Comparison of ENCODE assay signal across 1 cellular context in the genomic region with DNA sequence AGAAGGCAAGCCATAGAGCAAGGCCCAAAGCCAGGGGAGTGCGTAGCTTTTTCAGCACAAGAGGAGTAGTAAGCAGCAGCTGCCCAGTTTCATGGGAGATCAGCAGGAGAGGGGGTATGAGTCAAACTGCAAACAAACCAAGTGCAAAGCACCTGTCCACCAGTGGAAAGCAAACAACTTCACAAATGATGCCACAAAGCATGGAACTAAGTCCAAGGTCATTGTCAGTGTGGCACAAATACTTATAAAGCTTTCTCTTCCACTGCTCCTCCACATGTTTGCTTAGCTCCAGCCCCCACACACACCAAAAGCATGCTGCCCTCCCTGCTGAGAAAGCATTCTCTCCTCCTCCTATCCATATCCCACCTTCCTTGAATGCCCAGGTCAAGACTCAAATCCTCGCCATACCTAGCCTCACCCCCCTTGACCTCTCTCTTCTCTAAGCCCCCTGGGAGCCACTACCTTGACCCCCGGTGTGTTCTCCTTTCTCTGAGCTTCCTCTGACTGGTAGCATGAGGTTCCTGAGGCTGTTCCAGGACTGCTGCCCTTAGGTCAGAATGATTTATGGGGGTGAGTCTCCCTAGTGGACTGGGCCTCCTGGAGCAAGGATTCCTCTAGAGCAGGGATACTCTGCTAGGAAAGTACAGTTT.
TF ChIP-seq lines count a peak whose summit lies in the region.

No MANE protein-coding gene starts in this region.

TF ChIP-seq in HepG2, 621 proteins besides CTCF, POLR2A, EP300 and RAD21 (continued from another document and continues in another):
- TF ChIP-seq, protein P1, sequence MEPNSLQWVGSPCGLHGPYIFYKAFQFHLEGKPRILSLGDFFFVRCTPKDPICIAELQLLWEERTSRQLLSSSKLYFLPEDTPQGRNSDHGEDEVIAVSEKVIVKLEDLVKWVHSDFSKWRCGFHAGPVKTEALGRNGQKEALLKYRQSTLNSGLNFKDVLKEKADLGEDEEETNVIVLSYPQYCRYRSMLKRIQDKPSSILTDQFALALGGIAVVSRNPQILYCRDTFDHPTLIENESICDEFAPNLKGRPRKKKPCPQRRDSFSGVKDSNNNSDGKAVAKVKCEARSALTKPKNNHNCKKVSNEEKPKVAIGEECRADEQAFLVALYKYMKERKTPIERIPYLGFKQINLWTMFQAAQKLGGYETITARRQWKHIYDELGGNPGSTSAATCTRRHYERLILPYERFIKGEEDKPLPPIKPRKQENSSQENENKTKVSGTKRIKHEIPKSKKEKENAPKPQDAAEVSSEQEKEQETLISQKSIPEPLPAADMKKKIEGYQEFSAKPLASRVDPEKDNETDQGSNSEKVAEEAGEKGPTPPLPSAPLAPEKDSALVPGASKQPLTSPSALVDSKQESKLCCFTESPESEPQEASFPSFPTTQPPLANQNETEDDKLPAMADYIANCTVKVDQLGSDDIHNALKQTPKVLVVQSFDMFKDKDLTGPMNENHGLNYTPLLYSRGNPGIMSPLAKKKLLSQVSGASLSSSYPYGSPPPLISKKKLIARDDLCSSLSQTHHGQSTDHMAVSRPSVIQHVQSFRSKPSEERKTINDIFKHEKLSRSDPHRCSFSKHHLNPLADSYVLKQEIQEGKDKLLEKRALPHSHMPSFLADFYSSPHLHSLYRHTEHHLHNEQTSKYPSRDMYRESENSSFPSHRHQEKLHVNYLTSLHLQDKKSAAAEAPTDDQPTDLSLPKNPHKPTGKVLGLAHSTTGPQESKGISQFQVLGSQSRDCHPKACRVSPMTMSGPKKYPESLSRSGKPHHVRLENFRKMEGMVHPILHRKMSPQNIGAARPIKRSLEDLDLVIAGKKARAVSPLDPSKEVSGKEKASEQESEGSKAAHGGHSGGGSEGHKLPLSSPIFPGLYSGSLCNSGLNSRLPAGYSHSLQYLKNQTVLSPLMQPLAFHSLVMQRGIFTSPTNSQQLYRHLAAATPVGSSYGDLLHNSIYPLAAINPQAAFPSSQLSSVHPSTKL (CRISPR knock-in tag; IDR thresholded peaks at IDR 0.05), result peak; percentile 99
- TF ChIP-seq ZNF598 (CRISPR knock-in tag; IDR thresholded peaks at IDR 0.05; ENCODE audit: borderline replicate concordance) (no peak), MBNL3 (CRISPR knock-in tag; conservative IDR thresholded peaks at IDR 0.05) (no peak), NCOR1 (IDR thresholded peaks at IDR 0.05; ENCODE audit: borderline replicate concordance, low read length) (peak; percentile 94), RBFOX2 (IDR thresholded peaks at IDR 0.05; ENCODE audit: low read depth, low read length) (peak; percentile 55), NFIC (IDR thresholded peaks at IDR 0.05; ENCODE audit: low read length) (peak; percentile 90), PCBP2 (optimal IDR thresholded peaks at IDR 0.05; ENCODE audit: low read depth, low read length, poor library complexity, severe bottlenecking) (no peak), BCL6 (CRISPR knock-in tag; IDR thresholded peaks at IDR 0.05) (peak; percentile 95), KLF11 (CRISPR knock-in tag; IDR thresholded peaks at IDR 0.05) (0 out of 2 replicates have a peak, but pooled peaks have one; percentile 32), ARNT2 (CRISPR knock-in tag; IDR thresholded peaks at IDR 0.05; ENCODE audit: low read depth) (0 out of 2 replicates have a peak, but pooled peaks have one; percentile 60), ZNF567 (CRISPR knock-in tag; IDR thresholded peaks at IDR 0.05; ENCODE audit: borderline replicate concordance) (0 out of 2 replicates have a peak, but pooled peaks have one; percentile 47), ZNF20 (CRISPR knock-in tag; IDR thresholded peaks at IDR 0.05) (no peak), HDAC6 (IDR thresholded peaks at IDR 0.05; ENCODE audit: low read depth, low read length) (no peak), MEIS1 (CRISPR knock-in tag; IDR thresholded peaks at IDR 0.05; ENCODE audit: borderline replicate concordance) (0 out of 2 replicates have a peak, but pooled peaks have one; percentile 63), NFE2 (CRISPR knock-in tag; IDR thresholded peaks at IDR 0.05) (no peak), ZNF124 (CRISPR knock-in tag; IDR thresholded peaks at IDR 0.05) (no peak; the same call in 1 of the 2 replicates), RBM39 (IDR thresholded peaks at IDR 0.05; ENCODE audit: low read depth, low read length, poor library complexity, severe bottlenecking) (no peak), ZSCAN21 (CRISPR knock-in tag; IDR thresholded peaks at IDR 0.05; ENCODE audit: borderline replicate concordance) (peak; percentile 89), KAT7 (CRISPR knock-in tag; IDR thresholded peaks at IDR 0.05; ENCODE audit: borderline replicate concordance) (peak; percentile 73; the same call in 1 of the 2 replicates), MEIS2 (CRISPR knock-in tag; IDR thresholded peaks at IDR 0.05) (peak; percentile 32), BRD4 (CRISPR knock-in tag; IDR thresholded peaks at IDR 0.05) (peak; percentile 37; the same call in 1 of the 2 replicates), PRPF4 (IDR thresholded peaks at IDR 0.05; ENCODE audit: low read depth, low read length, poor library complexity, severe bottlenecking) (no peak), HDAC2 (CRISPR knock-in tag; IDR thresholded peaks at IDR 0.05) (peak; percentile 96), PHF20 (CRISPR knock-in tag; IDR thresholded peaks at IDR 0.05) (no peak), ZNF776 (CRISPR knock-in tag; IDR thresholded peaks at IDR 0.05) (no peak), ZNF260 (CRISPR knock-in tag; IDR thresholded peaks at IDR 0.05; ENCODE audit: borderline replicate concordance, low read depth) (no peak), NR2F6 (IDR thresholded peaks at IDR 0.05) (peak; percentile 82), NR2F6 (CRISPR knock-in tag; IDR thresholded peaks at IDR 0.05) (peak; percentile 92)
- TF ChIP-seq, protein P2, sequence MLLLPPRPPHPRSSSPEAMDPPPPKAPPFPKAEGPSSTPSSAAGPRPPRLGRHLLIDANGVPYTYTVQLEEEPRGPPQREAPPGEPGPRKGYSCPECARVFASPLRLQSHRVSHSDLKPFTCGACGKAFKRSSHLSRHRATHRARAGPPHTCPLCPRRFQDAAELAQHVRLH (CRISPR knock-in tag; IDR thresholded peaks at IDR 0.05; ENCODE audit: borderline replicate concordance, low read depth), result peak; percentile 79
- TF ChIP-seq, protein P3, sequence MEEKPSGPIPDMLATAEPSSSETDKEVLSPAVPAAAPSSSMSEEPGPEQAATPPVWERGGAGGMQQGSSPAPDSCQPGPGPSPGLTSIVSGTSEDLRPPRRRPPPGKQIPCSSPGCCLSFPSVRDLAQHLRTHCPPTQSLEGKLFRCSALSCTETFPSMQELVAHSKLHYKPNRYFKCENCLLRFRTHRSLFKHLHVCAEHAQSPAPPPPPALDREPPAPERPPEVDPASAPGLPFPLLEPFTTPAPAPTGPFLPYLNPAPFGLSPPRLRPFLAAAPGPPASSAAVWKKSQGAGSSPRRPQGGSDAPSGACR (CRISPR knock-in tag; IDR thresholded peaks at IDR 0.05), result no peak
- TF ChIP-seq, protein P4, sequence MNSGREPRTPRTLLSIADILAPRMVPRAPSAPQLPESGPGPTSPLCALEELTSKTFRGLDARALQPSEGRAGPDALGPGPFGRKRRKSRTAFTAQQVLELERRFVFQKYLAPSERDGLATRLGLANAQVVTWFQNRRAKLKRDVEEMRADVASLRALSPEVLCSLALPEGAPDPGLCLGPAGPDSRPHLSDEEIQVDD (CRISPR knock-in tag; IDR thresholded peaks at IDR 0.05; ENCODE audit: borderline replicate concordance), result no peak
- TF ChIP-seq, protein P5, sequence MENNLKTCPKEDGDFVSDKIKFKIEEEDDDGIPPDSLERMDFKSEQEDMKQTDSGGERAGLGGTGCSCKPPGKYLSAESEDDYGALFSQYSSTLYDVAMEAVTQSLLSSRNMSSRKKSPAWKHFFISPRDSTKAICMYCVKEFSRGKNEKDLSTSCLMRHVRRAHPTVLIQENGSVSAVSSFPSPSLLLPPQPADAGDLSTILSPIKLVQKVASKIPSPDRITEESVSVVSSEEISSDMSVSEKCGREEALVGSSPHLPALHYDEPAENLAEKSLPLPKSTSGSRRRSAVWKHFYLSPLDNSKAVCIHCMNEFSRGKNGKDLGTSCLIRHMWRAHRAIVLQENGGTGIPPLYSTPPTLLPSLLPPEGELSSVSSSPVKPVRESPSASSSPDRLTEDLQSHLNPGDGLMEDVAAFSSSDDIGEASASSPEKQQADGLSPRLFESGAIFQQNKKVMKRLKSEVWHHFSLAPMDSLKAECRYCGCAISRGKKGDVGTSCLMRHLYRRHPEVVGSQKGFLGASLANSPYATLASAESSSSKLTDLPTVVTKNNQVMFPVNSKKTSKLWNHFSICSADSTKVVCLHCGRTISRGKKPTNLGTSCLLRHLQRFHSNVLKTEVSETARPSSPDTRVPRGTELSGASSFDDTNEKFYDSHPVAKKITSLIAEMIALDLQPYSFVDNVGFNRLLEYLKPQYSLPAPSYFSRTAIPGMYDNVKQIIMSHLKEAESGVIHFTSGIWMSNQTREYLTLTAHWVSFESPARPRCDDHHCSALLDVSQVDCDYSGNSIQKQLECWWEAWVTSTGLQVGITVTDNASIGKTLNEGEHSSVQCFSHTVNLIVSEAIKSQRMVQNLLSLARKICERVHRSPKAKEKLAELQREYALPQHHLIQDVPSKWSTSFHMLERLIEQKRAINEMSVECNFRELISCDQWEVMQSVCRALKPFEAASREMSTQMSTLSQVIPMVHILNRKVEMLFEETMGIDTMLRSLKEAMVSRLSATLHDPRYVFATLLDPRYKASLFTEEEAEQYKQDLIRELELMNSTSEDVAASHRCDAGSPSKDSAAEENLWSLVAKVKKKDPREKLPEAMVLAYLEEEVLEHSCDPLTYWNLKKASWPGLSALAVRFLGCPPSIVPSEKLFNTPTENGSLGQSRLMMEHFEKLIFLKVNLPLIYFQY (CRISPR knock-in tag; IDR thresholded peaks at IDR 0.05; ENCODE audit: borderline replicate concordance), result no peak; the same call in 1 of the 2 replicates
- TF ChIP-seq, protein P6, sequence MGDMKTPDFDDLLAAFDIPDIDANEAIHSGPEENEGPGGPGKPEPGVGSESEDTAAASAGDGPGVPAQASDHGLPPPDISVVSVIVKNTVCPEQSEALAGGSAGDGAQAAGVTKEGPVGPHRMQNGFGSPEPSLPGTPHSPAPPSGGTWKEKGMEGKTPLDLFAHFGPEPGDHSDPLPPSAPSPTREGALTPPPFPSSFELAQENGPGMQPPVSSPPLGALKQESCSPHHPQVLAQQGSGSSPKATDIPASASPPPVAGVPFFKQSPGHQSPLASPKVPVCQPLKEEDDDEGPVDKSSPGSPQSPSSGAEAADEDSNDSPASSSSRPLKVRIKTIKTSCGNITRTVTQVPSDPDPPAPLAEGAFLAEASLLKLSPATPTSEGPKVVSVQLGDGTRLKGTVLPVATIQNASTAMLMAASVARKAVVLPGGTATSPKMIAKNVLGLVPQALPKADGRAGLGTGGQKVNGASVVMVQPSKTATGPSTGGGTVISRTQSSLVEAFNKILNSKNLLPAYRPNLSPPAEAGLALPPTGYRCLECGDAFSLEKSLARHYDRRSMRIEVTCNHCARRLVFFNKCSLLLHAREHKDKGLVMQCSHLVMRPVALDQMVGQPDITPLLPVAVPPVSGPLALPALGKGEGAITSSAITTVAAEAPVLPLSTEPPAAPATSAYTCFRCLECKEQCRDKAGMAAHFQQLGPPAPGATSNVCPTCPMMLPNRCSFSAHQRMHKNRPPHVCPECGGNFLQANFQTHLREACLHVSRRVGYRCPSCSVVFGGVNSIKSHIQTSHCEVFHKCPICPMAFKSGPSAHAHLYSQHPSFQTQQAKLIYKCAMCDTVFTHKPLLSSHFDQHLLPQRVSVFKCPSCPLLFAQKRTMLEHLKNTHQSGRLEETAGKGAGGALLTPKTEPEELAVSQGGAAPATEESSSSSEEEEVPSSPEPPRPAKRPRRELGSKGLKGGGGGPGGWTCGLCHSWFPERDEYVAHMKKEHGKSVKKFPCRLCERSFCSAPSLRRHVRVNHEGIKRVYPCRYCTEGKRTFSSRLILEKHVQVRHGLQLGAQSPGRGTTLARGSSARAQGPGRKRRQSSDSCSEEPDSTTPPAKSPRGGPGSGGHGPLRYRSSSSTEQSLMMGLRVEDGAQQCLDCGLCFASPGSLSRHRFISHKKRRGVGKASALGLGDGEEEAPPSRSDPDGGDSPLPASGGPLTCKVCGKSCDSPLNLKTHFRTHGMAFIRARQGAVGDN (CRISPR knock-in tag; IDR thresholded peaks at IDR 0.05), result no peak; the same call in 1 of the 2 replicates
- TF ChIP-seq, protein P7, sequence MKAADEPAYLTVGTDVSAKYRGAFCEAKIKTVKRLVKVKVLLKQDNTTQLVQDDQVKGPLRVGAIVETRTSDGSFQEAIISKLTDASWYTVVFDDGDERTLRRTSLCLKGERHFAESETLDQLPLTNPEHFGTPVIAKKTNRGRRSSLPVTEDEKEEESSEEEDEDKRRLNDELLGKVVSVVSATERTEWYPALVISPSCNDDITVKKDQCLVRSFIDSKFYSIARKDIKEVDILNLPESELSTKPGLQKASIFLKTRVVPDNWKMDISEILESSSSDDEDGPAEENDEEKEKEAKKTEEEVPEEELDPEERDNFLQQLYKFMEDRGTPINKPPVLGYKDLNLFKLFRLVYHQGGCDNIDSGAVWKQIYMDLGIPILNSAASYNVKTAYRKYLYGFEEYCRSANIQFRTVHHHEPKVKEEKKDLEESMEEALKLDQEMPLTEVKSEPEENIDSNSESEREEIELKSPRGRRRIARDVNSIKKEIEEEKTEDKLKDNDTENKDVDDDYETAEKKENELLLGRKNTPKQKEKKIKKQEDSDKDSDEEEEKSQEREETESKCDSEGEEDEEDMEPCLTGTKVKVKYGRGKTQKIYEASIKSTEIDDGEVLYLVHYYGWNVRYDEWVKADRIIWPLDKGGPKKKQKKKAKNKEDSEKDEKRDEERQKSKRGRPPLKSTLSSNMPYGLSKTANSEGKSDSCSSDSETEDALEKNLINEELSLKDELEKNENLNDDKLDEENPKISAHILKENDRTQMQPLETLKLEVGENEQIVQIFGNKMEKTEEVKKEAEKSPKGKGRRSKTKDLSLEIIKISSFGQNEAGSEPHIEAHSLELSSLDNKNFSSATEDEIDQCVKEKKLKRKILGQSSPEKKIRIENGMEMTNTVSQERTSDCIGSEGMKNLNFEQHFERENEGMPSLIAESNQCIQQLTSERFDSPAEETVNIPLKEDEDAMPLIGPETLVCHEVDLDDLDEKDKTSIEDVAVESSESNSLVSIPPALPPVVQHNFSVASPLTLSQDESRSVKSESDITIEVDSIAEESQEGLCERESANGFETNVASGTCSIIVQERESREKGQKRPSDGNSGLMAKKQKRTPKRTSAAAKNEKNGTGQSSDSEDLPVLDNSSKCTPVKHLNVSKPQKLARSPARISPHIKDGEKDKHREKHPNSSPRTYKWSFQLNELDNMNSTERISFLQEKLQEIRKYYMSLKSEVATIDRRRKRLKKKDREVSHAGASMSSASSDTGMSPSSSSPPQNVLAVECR (CRISPR knock-in tag; IDR thresholded peaks at IDR 0.05; ENCODE audit: borderline replicate concordance), result peak; percentile 78; the same call in 1 of the 2 replicates
- TF ChIP-seq, protein P8, sequence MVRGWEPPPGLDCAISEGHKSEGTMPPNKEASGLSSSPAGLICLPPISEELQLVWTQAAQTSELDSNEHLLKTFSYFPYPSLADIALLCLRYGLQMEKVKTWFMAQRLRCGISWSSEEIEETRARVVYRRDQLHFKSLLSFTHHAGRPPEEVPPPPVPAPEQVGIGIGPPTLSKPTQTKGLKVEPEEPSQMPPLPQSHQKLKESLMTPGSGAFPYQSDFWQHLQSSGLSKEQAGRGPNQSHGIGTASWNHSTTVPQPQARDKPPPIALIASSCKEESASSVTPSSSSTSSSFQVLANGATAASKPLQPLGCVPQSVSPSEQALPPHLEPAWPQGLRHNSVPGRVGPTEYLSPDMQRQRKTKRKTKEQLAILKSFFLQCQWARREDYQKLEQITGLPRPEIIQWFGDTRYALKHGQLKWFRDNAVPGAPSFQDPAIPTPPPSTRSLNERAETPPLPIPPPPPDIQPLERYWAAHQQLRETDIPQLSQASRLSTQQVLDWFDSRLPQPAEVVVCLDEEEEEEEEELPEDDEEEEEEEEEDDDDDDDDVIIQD (CRISPR knock-in tag; IDR thresholded peaks at IDR 0.05; ENCODE audit: low read depth), result peak; percentile 69; the same call in 1 of the 2 replicates
